ENCODE assay signal across 8 cellular contexts in genomic region chr7:72924417-72924747, GRCh38. TPM values are rescaled to one million over a fixed set of nuclear protein-coding genes. Genes with fewer than 3 reads are reported as not detected.
DNase-seq lines count a peak whose midpoint lies in the region; ATAC-seq and TF ChIP-seq lines count a peak whose summit lies in the region.

No MANE protein-coding gene starts in this region.

- POLR2A ChIA-PET in CD8-positive, alpha-beta memory T cell (lab: Charles Lee) = no interaction called here
- POLR2A ChIA-PET in RWPE1 (lab: Yijun Ruan, JAX; ENCODE audit: low non-redundant PET) = no interaction called here

- no peaks in the 10 kb centered on the region for H3K27me3 ChIP-seq in CD8-positive, alpha-beta memory T cell (ENCODE audit: insufficient read depth, low read length, poor library complexity, severe bottlenecking)
- H3K27me3 ChIP-seq in esophagus squamous epithelium (no peaks in the 10 kb centered on the region), rectal smooth muscle tissue (ENCODE audit: control insufficient read depth, insufficient read depth, low read length) (no peaks in the 10 kb centered on the region)

- WGBS in esophagus squamous epithelium, 2 donors = 0% methylated on average over 5 of the region's 5 CpGs

- peak overlapping the region; percentile 98 for H3K4me3 ChIP-seq in CD8-positive, alpha-beta memory T cell (ENCODE audit: low read length)
- peak overlapping the region; percentile 55 to 92 (median 69) for H3K4me3 ChIP-seq in esophagus squamous epithelium
- H3K4me3 ChIP-seq in rectal smooth muscle tissue (ENCODE audit: low read length) = peak overlapping the region; percentile 97

- DNase-seq in CD8-positive, alpha-beta memory T cell = no peak
- DNase-seq in RWPE1 (ENCODE audit: low spot score) = no peak
- DNase-seq in esophagus squamous epithelium (lab: John Stamatoyannopoulos, UW) = no peak
- no peak for DNase-seq in NCI-H69 (lab: John Stamatoyannopoulos, UW)
- DNase-seq in NAMALWA (ENCODE audit: low spot score) = no peak
- no peak for DNase-seq in activated CD8-positive, alpha-beta memory T cell treated with anti-CD3 and anti-CD28 coated beads, Interleukin-2, amount 50 U/mL, for 4 hours

- no peaks in the 10 kb centered on the region for H3K9me3 ChIP-seq in CD8-positive, alpha-beta memory T cell (ENCODE audit: low read length)
- H3K9me3 ChIP-seq in esophagus squamous epithelium = no peaks in the 10 kb centered on the region

- peaks cover 3 to 55% (median 4%) of the 10 kb centered on the region in 3 donors for H3K36me3 Mint-ChIP-seq in CD8-positive, alpha-beta memory T cell

- peaks cover 0 to 2% (median 0%) of the 10 kb centered on the region in 5 donors for H3K9me3 Mint-ChIP-seq in CD8-positive, alpha-beta memory T cell

- peak overlapping the region; percentile 99 to 100 (median 100) for H3K27ac Mint-ChIP-seq in CD8-positive, alpha-beta memory T cell

- H3K36me3 ChIP-seq in CD8-positive, alpha-beta memory T cell (ENCODE audit: insufficient read depth, low read length) = peaks cover 27% of the 10 kb centered on the region
- H3K36me3 ChIP-seq in esophagus squamous epithelium (peaks cover 0 to 48% (median 13%) of the 10 kb centered on the region in 3 donors), rectal smooth muscle tissue (ENCODE audit: control insufficient read depth, insufficient read depth, low read length) (peaks cover 9% of the 10 kb centered on the region)

- peaks cover 36 to 47% (median 47%) of the 10 kb centered on the region in 3 donors for H3K4me1 Mint-ChIP-seq in CD8-positive, alpha-beta memory T cell

- no peaks in the 10 kb centered on the region for H3K27me3 Mint-ChIP-seq in CD8-positive, alpha-beta memory T cell

- TF ChIP-seq POLR2A in esophagus squamous epithelium (IDR thresholded peaks at IDR 0.05) = no peak

- peak; percentile 18 for ATAC-seq in HG02610 (IDR thresholded peaks at IDR 0.05; ENCODE audit: unreplicated experiment)

- peak overlapping the region; percentile 97 to 100 (median 98) for H3K4me3 Mint-ChIP-seq in CD8-positive, alpha-beta memory T cell

- TF ChIP-seq CTCF in RWPE1 (conservative IDR thresholded peaks at IDR 0.05; ENCODE audit: low read depth) (no peak), esophagus squamous epithelium (IDR thresholded peaks at IDR 0.05) (no peak)

- H3K27ac ChIP-seq in CD8-positive, alpha-beta memory T cell (ENCODE audit: low read depth, low read length) = peak overlapping the region; percentile 92
- peak overlapping the region; percentile 80 for H3K27ac ChIP-seq in RWPE1
- peak overlapping the region; percentile 82 to 96 (median 90) for H3K27ac ChIP-seq in esophagus squamous epithelium
- peak overlapping the region; percentile 93 for H3K27ac ChIP-seq in rectal smooth muscle tissue (ENCODE audit: low read depth, low read length)

- H3K4me1 ChIP-seq in CD8-positive, alpha-beta memory T cell (ENCODE audit: insufficient read depth, low read length) = peaks cover 22% of the 10 kb centered on the region
- H3K4me1 ChIP-seq in esophagus squamous epithelium (peaks cover 0 to 29% (median 18%) of the 10 kb centered on the region in 3 donors), rectal smooth muscle tissue (ENCODE audit: control insufficient read depth, insufficient read depth, low read length) (peaks cover 10% of the 10 kb centered on the region)

- CTCF ChIA-PET in CD8-positive, alpha-beta memory T cell (lab: Charles Lee) = no interaction called here
- CTCF ChIA-PET in RWPE1 (lab: Yijun Ruan, JAX) = no interaction called here

- intact Hi-C loops in esophagus squamous epithelium (cut with DNase I) = no loop called here

- peak overlapping the region; percentile 94 for H3K9ac ChIP-seq in rectal smooth muscle tissue (ENCODE audit: low read length)

RNA-seq across cellular contexts. Expression of gene POM121, which starts 0.5 kb away (rescaled TPM):
- 10 to 100 TPM; 65.7 to 68.7 TPM for total RNA-seq in CD8-positive, alpha-beta memory T cell
- 18.7 TPM for polyA plus RNA-seq in CD8-positive, alpha-beta memory T cell
- total RNA-seq in esophagus squamous epithelium = 10 to 100 TPM; 12.0 to 20.8 (median 15.7) TPM

RNA-seq across cellular contexts. Expression of gene TRIM74, which starts 44.9 kb away (rescaled TPM):
- total RNA-seq in CD8-positive, alpha-beta memory T cell = under 1 TPM; 0.63 to 0.64 TPM
- not detected for polyA plus RNA-seq in CD8-positive, alpha-beta memory T cell
- total RNA-seq in esophagus squamous epithelium = under 1 TPM in 1 of 4 donors, not detected in 3; 0.38 TPM
